Comparison of ENCODE assay signal across 21 cellular contexts in genomic region chr4:112225157-112225556, GRCh38.
"Had no signal": no experiment of that assay in that cellular context is flagged by ENCODE, and none has a peak within 500 bp of the region (broad histone marks: within the 10 kb centered on the region; RNA-seq: fewer than 3 reads in every experiment).

No MANE protein-coding gene starts in this region.

- H3K36me3 Mint-ChIP-seq: stimulated activated naive B cell treated with anti-CD40 and anti-IgM and Interleukin-4, amounts not matched to agents 10 μg/mL and 1 μg/mL and 100 μg/mL, for 72 hours had no signal

- H3K9me3 ChIP-seq: colonic mucosa, heart left ventricle, pancreas, thoracic aorta, transverse colon had no signal

- H3K27me3 ChIP-seq: colonic mucosa, heart left ventricle, pancreas, transverse colon had no signal

- H3K27ac ChIP-seq: colonic mucosa, heart left ventricle, pancreas, thoracic aorta, transverse colon had no signal

- H3K4me3 ChIP-seq: colonic mucosa, heart left ventricle, lung, pancreas, thoracic aorta, transverse colon had no signal

- DNase-seq: colonic mucosa; dermis blood vessel endothelial cell; erythroblast; heart left ventricle; hippocampal formation; left colon; left ventricle myocardium superior; mesendoderm; naive B cell; nucleus accumbens; pancreas; right cardiac atrium; stimulated activated CD4-positive, alpha-beta T cell treated with anti-CD3 and anti-CD28 coated beads, Interleukin-4, amount 100 ng/mL, for 4 hours; stimulated activated naive B cell treated with anti-CD40 and anti-IgM and Interleukin-4, amounts not matched to agents 10 μg/mL and 1 μg/mL and 100 μg/mL, for 72 hours; stimulated activated naive CD8-positive, alpha-beta T cell treated with anti-CD3 and anti-CD28 coated beads, Interleukin-15, amount 100 ng/mL, for 72 hours; substantia nigra; transverse colon had no signal

- H3K4me1 Mint-ChIP-seq: stimulated activated naive B cell treated with anti-CD40 and anti-IgM and Interleukin-4, amounts not matched to agents 10 μg/mL and 1 μg/mL and 100 μg/mL, for 72 hours had no signal

- H3K4me1 ChIP-seq: colonic mucosa, pancreas had no signal

- H3K9me3 Mint-ChIP-seq: stimulated activated naive B cell treated with anti-CD40 and anti-IgM and Interleukin-4, amounts not matched to agents 10 μg/mL and 1 μg/mL and 100 μg/mL, for 72 hours had no signal

- FAIRE-seq: frontal cortex, pancreas had no signal

- H3K36me3 ChIP-seq: colonic mucosa, heart left ventricle, pancreas, thoracic aorta, transverse colon had no signal

- ATAC-seq: heart left ventricle; left ventricle myocardium superior; pancreas; right cardiac atrium; stimulated activated naive B cell treated with anti-CD40 and anti-IgM and Interleukin-4, amounts not matched to agents 10 μg/mL and 1 μg/mL and 100 μg/mL, for 72 hours; stimulated activated naive CD8-positive, alpha-beta T cell treated with anti-CD3 and anti-CD28 coated beads, Interleukin-15, amount 100 ng/mL, for 72 hours had no signal

- H3K27me3 Mint-ChIP-seq: naive B cell had no signal

- H3K4me3 Mint-ChIP-seq: naive B cell; stimulated activated naive B cell treated with anti-CD40 and anti-IgM and Interleukin-4, amounts not matched to agents 10 μg/mL and 1 μg/mL and 100 μg/mL, for 72 hours; stimulated activated naive CD8-positive, alpha-beta T cell treated with anti-CD3 and anti-CD28 coated beads, Interleukin-15, amount 100 ng/mL, for 72 hours had no signal

- H3K27ac Mint-ChIP-seq: progenitor cell of endocrine pancreas; stimulated activated naive B cell treated with anti-CD40 and anti-IgM and Interleukin-4, amounts not matched to agents 10 μg/mL and 1 μg/mL and 100 μg/mL, for 72 hours had no signal
